Comparison of ENCODE assay signal across 23 cellular contexts in genomic region chr13:43876366-43876765, GRCh38.
"Had no signal": no experiment of that assay in that cellular context is flagged by ENCODE, and none has a peak within 500 bp of the region (broad histone marks: within the 10 kb centered on the region; RNA-seq: fewer than 3 reads in every experiment).

No MANE protein-coding gene starts in this region.

- H3K4me1 ChIP-seq: psoas muscle had no signal

- H3K27ac Mint-ChIP-seq: activated CD4-positive, alpha-beta memory T cell treated with anti-CD3 and anti-CD28 coated beads, Interleukin-2, amount 10 ng/mL, durations not matched to agents 7 days and 5 days; activated CD4-positive, alpha-beta T cell treated with anti-CD3 and anti-CD28 coated beads, Interleukin-2, amount 10 ng/mL, durations not matched to agents 24 days and 14 days; activated CD8-positive, alpha-beta memory T cell treated with anti-CD3 and anti-CD28 coated beads, Interleukin-2, amount 10 ng/mL, durations not matched to agents 7 days and 5 days; activated naive CD8-positive, alpha-beta T cell treated with anti-CD3 and anti-CD28 coated beads, Interleukin-2, amount 50 U/mL, for 24 hours; activated T-helper 1 cell treated with anti-CD3 and anti-CD28 coated beads, Interleukin-12 subunit alpha, Interleukin-12 subunit beta, Interleukin-2, Interleukin-4 antibody, amounts not matched to agents 30 ng/mL and 10 ng/mL and 1 ng/mL, durations not matched to agents 14 hours and 24 hours and 36 hours; nephron had no signal

- DNase-seq: activated CD4-positive, alpha-beta memory T cell treated with anti-CD3 and anti-CD28 coated beads, Interleukin-2, amount 10 ng/mL, durations not matched to agents 7 days and 5 days; activated CD4-positive, alpha-beta T cell treated with anti-CD3 and anti-CD28 coated beads, Interleukin-2, amount 10 ng/mL, durations not matched to agents 24 days and 14 days; activated CD8-positive, alpha-beta memory T cell treated with anti-CD3 and anti-CD28 coated beads, Interleukin-2, amount 10 ng/mL, durations not matched to agents 7 days and 5 days; activated gamma-delta T cell; activated naive CD4-positive, alpha-beta T cell treated with anti-CD3 and anti-CD28 coated beads, Interleukin-2, amount 50 U/mL, for 16 hours; activated naive CD8-positive, alpha-beta T cell treated with anti-CD3 and anti-CD28 coated beads, Interleukin-2, amount 50 U/mL, for 24 hours; effector CD4-positive, alpha-beta T cell; erythroblast; foreskin fibroblast; left ventricle myocardium inferior; pancreas; psoas muscle; spleen; stimulated activated CD4-positive, alpha-beta T cell treated with anti-CD3 and anti-CD28 coated beads, Interleukin-4, amount 100 ng/mL, for 4 hours; stimulated activated naive CD8-positive, alpha-beta T cell treated with anti-CD3 and anti-CD28 coated beads, Interleukin-15, Interleukin-2, amounts not matched to agents 100 U/mL and 50 U/mL, for 24 hours had no signal

- H3K4me3 ChIP-seq: cardiac muscle cell, left ventricle myocardium inferior, pancreas, psoas muscle, right atrium auricular region, spleen, tibial nerve had no signal

- H3K27me3 ChIP-seq: neutrophil, pancreas, right atrium auricular region, spleen, tibial nerve had no signal

- H3K27ac ChIP-seq: cardiac muscle cell, left ventricle myocardium inferior, neutrophil, pancreas, psoas muscle, right atrium auricular region, spleen, tibial nerve, VCaP had no signal

- H3K9me3 Mint-ChIP-seq: activated CD4-positive, alpha-beta memory T cell treated with anti-CD3 and anti-CD28 coated beads, Interleukin-2, amount 10 ng/mL, durations not matched to agents 7 days and 5 days; activated CD4-positive, alpha-beta T cell treated with anti-CD3 and anti-CD28 coated beads, Interleukin-2, amount 10 ng/mL, durations not matched to agents 24 days and 14 days; activated naive CD8-positive, alpha-beta T cell treated with anti-CD3 and anti-CD28 coated beads, Interleukin-2, amount 50 U/mL, for 24 hours; activated T-helper 1 cell treated with anti-CD3 and anti-CD28 coated beads, Interleukin-12 subunit alpha, Interleukin-12 subunit beta, Interleukin-2, Interleukin-4 antibody, amounts not matched to agents 30 ng/mL and 10 ng/mL and 1 ng/mL, durations not matched to agents 14 hours and 24 hours and 36 hours; nephron had no signal

- H3K4me3 Mint-ChIP-seq: activated CD4-positive, alpha-beta memory T cell treated with anti-CD3 and anti-CD28 coated beads, Interleukin-2, amount 10 ng/mL, durations not matched to agents 7 days and 5 days; activated CD4-positive, alpha-beta T cell treated with anti-CD3 and anti-CD28 coated beads, Interleukin-2, amount 10 ng/mL, durations not matched to agents 24 days and 14 days; activated CD8-positive, alpha-beta memory T cell treated with anti-CD3 and anti-CD28 coated beads, Interleukin-2, amount 10 ng/mL, durations not matched to agents 7 days and 5 days; activated naive CD8-positive, alpha-beta T cell treated with anti-CD3 and anti-CD28 coated beads, Interleukin-2, amount 50 U/mL, for 24 hours; activated T-helper 1 cell treated with anti-CD3 and anti-CD28 coated beads, Interleukin-12 subunit alpha, Interleukin-12 subunit beta, Interleukin-2, Interleukin-4 antibody, amounts not matched to agents 30 ng/mL and 10 ng/mL and 1 ng/mL, durations not matched to agents 14 hours and 24 hours and 36 hours had no signal

- H3K36me3 ChIP-seq: cardiac muscle cell, left ventricle myocardium inferior, neutrophil, right atrium auricular region, tibial nerve had no signal

- ATAC-seq: activated CD8-positive, alpha-beta memory T cell treated with anti-CD3 and anti-CD28 coated beads, Interleukin-2, amount 10 ng/mL, durations not matched to agents 7 days and 5 days; activated naive CD8-positive, alpha-beta T cell treated with anti-CD3 and anti-CD28 coated beads, Interleukin-2, amount 50 U/mL, for 24 hours; pancreas; psoas muscle; stimulated activated naive CD8-positive, alpha-beta T cell treated with anti-CD3 and anti-CD28 coated beads, Interleukin-15, Interleukin-2, amounts not matched to agents 100 U/mL and 50 U/mL, for 24 hours had no signal

- H3K9me3 ChIP-seq: left ventricle myocardium inferior, neutrophil, pancreas, psoas muscle, right atrium auricular region, tibial nerve had no signal

- FAIRE-seq: endometrium, pancreas had no signal
